Comparison of ENCODE assay signal across 15 cellular contexts in genomic region chr22:49009359-49010063, GRCh38.
DNase-seq lines count a peak whose midpoint lies in the region; ATAC-seq and TF ChIP-seq lines count a peak whose summit lies in the region.
"Had no signal": no experiment of that assay in that cellular context is flagged by ENCODE, and none has a peak within 500 bp of the region (broad histone marks: within the 10 kb centered on the region; RNA-seq: fewer than 3 reads in every experiment).

No MANE protein-coding gene starts in this region.

- no peak overlapping the region for H2AK5ac ChIP-seq in H9 (ENCODE audit: insufficient read length, low read length)

- no peaks in the 10 kb centered on the region for H3K79me1 ChIP-seq in H9 (ENCODE audit: insufficient read depth, low read depth, low read length, poor library complexity, severe bottlenecking)

- H4K8ac ChIP-seq in H9 (replicated peaks; ENCODE audit: insufficient read length, low read depth, low read length), result no peak overlapping the region

- no peaks in the 10 kb centered on the region for H3K27me3 ChIP-seq in H9 (ENCODE audit: insufficient read depth, low read length)
- no peaks in the 10 kb centered on the region for H3K27me3 ChIP-seq in thoracic aorta (replicated peaks; ENCODE audit: insufficient read depth)

- ATAC-seq in thoracic aorta (ENCODE audit: insufficient number of reproducible peaks, low FRiP score, low read depth), result no peak

- H3K4ac ChIP-seq in H9 (ENCODE audit: low read depth, low read length), result no peak overlapping the region

- no peak overlapping the region for H4K5ac ChIP-seq in H9 (ENCODE audit: insufficient read length, low read depth, low read length)

- peaks cover 0 to 4% of the 10 kb centered on the region in 2 experiments; a peak in 1 of 4 replicates for H3K4me1 Mint-ChIP-seq in H9
- peaks cover 10% of the 10 kb centered on the region for H3K4me1 Mint-ChIP-seq in nephron progenitor cell
- H3K4me1 Mint-ChIP-seq: B cell; CD4-positive, alpha-beta memory T cell; IgD-negative memory B cell had no signal

- H3K4me1 ChIP-seq in H9 (ENCODE audit: insufficient read depth, low read length) (no peaks in the 10 kb centered on the region), thoracic aorta (ENCODE audit: control insufficient read depth in 1 of 2, low read depth in 2 of 2) (peaks cover 16 to 60% of the 10 kb centered on the region in 2 donors)

- no peak overlapping the region for H2BK15ac ChIP-seq in H9 (ENCODE audit: low read depth, low read length)

- no peaks in the 10 kb centered on the region for H3K36me3 Mint-ChIP-seq in H9 (ENCODE audit: insufficient read depth in 1 of 3, low read depth in 3 of 3)
- H3K36me3 Mint-ChIP-seq in nephron progenitor cell (ENCODE audit: low read depth), result no peaks in the 10 kb centered on the region
- H3K36me3 Mint-ChIP-seq: CD4-positive, alpha-beta memory T cell had no signal

- WGBS in H9 (ENCODE audit: extremely low coverage, insufficient read length, low lambda C conversion rate), result no CpG with 5 or more reads among the region's 12 CpGs

- no peaks in the 10 kb centered on the region for H4K20me1 ChIP-seq in H9 (ENCODE audit: control insufficient read depth, insufficient read depth, insufficient read length)

- H3K14ac ChIP-seq in H9 (ENCODE audit: insufficient read depth, low read length), result no peak overlapping the region; the same call in 1 of the 2 replicates

- H3K27me3 Mint-ChIP-seq in H9 (ENCODE audit: low read depth) (peaks cover 4% of the 10 kb centered on the region), nephron progenitor cell (ENCODE audit: low read depth, poor library complexity) (peaks cover 5% of the 10 kb centered on the region)
- H3K27me3 Mint-ChIP-seq: B cell, IgD-negative memory B cell had no signal

- DNase-seq in H9 (peak; percentile 12), coronary artery (ENCODE audit: low spot score) (peak; percentile 40), nephron progenitor cell (no peak), thoracic aorta (ENCODE audit: low spot score) (no peak), HT-29 (ENCODE audit: low spot score) (no peak), hepatic stellate cell (ENCODE audit: low spot score) (no peak), NCI-H2196 (lab: John Stamatoyannopoulos, UW; ENCODE audit: unreplicated experiment) (no peak)
- DNase-seq: CD4-positive, alpha-beta memory T cell; DMS79 treated with DMSO at 0.1 percent for 48 hours; GM23248; NCI-H1417 treated with DMSO at 0.1 percent for 48 hours; NCI-H2029; NCI-H524 had no signal

- no peaks in the 10 kb centered on the region for H3K23me2 ChIP-seq in H9 (ENCODE audit: insufficient read length, low read depth, low read length, poor library complexity, severe bottlenecking)

- H3K56ac ChIP-seq in H9 (ENCODE audit: insufficient read length, low read depth, low read length), result no peak overlapping the region

- H2BK120ac ChIP-seq in H9 (ENCODE audit: low read depth, low read length, poor library complexity, severe bottlenecking), result no peak overlapping the region

- H3K23ac ChIP-seq in H9 (ENCODE audit: insufficient read length, low read depth, low read length), result no peak overlapping the region

- H3K27ac Mint-ChIP-seq in H9 (peak overlapping the region in 1 of 3 experiments; percentile 27; a peak in 1 of 7 replicates), nephron progenitor cell (peak overlapping the region; percentile 9)
- H3K27ac Mint-ChIP-seq: B cell; CD4-positive, alpha-beta memory T cell; IgD-negative memory B cell had no signal

- TF ChIP-seq CTCF in H9 (conservative IDR thresholded peaks at IDR 0.05) (no peak), coronary artery (IDR thresholded peaks at IDR 0.05) (no peak), nephron progenitor cell (IDR thresholded peaks at IDR 0.05) (no peak), thoracic aorta (IDR thresholded peaks at IDR 0.05) (no peak)

- no peak overlapping the region for H2AFZ ChIP-seq in H9 (ENCODE audit: low read length)
- H2AFZ ChIP-seq: GM23248 had no signal

- no peak overlapping the region for H3T11ph ChIP-seq in H9 (ENCODE audit: low read length)

- no peak overlapping the region for H3K27ac ChIP-seq in H9 (ENCODE audit: insufficient read length, low read depth, low read length)
- H3K27ac ChIP-seq in coronary artery, result peak overlapping the region in 1 of 2 donors; percentile 41
- peak overlapping the region; percentile 76 to 94 for H3K27ac ChIP-seq in thoracic aorta
- H3K27ac ChIP-seq: GM23248 had no signal

- no peak overlapping the region for H3K9ac ChIP-seq in H9 (ENCODE audit: extremely low read depth, insufficient read length, low read length)
- H3K9ac ChIP-seq: GM23248 had no signal

- H2BK12ac ChIP-seq in H9 (ENCODE audit: insufficient read length, low read depth, low read length), result no peak overlapping the region

- H3K4me3 ChIP-seq in coronary artery (no peak overlapping the region), thoracic aorta (no peak overlapping the region)
- H3K4me3 ChIP-seq: GM23248 had no signal

- H3K18ac ChIP-seq in H9 (ENCODE audit: insufficient read length, low read depth, low read length), result no peak overlapping the region

- no peaks in the 10 kb centered on the region for H3K79me2 ChIP-seq in H9 (ENCODE audit: insufficient read depth, low read length)

- no peak overlapping the region for H4K91ac ChIP-seq in H9 (ENCODE audit: insufficient read length, low read depth, low read length)

- H3K9me3 Mint-ChIP-seq in H9 (no peaks in the 10 kb centered on the region; a peak in 1 of 5 replicates), nephron progenitor cell (peaks cover 5% of the 10 kb centered on the region)

- H3K4me3 Mint-ChIP-seq in H9 (0 out of 5 replicates have a peak overlapping the region, but pooled peaks of 1 of the 2 experiments have one; percentile 1), nephron progenitor cell (no peak overlapping the region)
- H3K4me3 Mint-ChIP-seq: B cell; CD4-positive, alpha-beta memory T cell; IgD-negative memory B cell had no signal

- H2BK20ac ChIP-seq in H9 (ENCODE audit: low read depth, low read length, poor library complexity, severe bottlenecking), result no peak overlapping the region

- no peaks in the 10 kb centered on the region for H3K36me3 ChIP-seq in thoracic aorta

- H2BK5ac ChIP-seq in H9 (ENCODE audit: insufficient read length, low read length), result no peak overlapping the region

- H3K4me2 ChIP-seq in H9 (ENCODE audit: insufficient read depth, insufficient read length, low read length), result no peak overlapping the region

- no peaks in the 10 kb centered on the region for H3K9me3 ChIP-seq in H9 (ENCODE audit: control insufficient read depth, low read depth, low read length)
- H3K9me3 ChIP-seq in thoracic aorta, result no peaks in the 10 kb centered on the region

Comparison
In these comparisons a context has a peak if more than half of its experiments do, and no peak if none do; other contexts are left out.
1. DNase-seq: peak in H9 (single experiment) and coronary artery (single experiment); none in nephron progenitor cell (single experiment), thoracic aorta (single experiment), HT-29 (single experiment), hepatic stellate cell (single experiment) and NCI-H2196 (single experiment).